In genomic region chr9:94108584-94108983, GRCh38 we compare ENCODE assay signal across 16 cellular contexts. TPM values are rescaled to one million over a fixed set of nuclear protein-coding genes. Genes with fewer than 3 reads are reported as not detected.
A peak's percentile ranks its signal among the peaks of the same experiment; 100 is the strongest.
DNase-seq lines count a peak whose midpoint lies in the region; ATAC-seq and TF ChIP-seq lines count a peak whose summit lies in the region.
"Had no signal": no experiment of that assay in that cellular context is flagged by ENCODE, and none has a peak within 500 bp of the region (broad histone marks: within the 10 kb centered on the region; RNA-seq: fewer than 3 reads in every experiment).

No MANE protein-coding gene starts in this region.

- 17% methylated on average over 2 of the region's 3 CpGs; no CpG with 5 or more reads in 1 of the 2 experiments for WGBS in IMR-90 (ENCODE audit: extremely low coverage in 2 of 2, insufficient read length in 1 of 2), 2 experiments

- in situ Hi-C loops in IMR-90 (cut with MboI; ENCODE audit: low sequenced_read_pairs): no loop called here

- DNase-seq in IMR-90 (peak; percentile 18), cardiac fibroblast (ENCODE audit: low read depth in 2 of 2) (peak; percentile 39 to 85), left ventricle myocardium inferior (peak; percentile 40), substantia nigra (lab: John Stamatoyannopoulos, UW) (peak in 20 of 49 donors; percentile 3 to 50 (median 22)), type B pancreatic cell (ENCODE audit: extremely low spot score, unreplicated experiment) (no peak)
- no peak for DNase-seq in stimulated activated CD4-positive, alpha-beta T cell treated with anti-CD3 and anti-CD28 coated beads, Interleukin-1b, Interleukin-23, amount 100 ng/mL, for 48 hours
- DNase-seq: activated T-cell treated with anti-CD3 and anti-CD28 coated beads, Interleukin-2, amount 50 U/mL, for 24 hours; CD8-positive, alpha-beta memory T cell; GOT3; naive B cell; NCI-H510A treated with DMSO at 0.1 percent for 48 hours; retina; stimulated activated naive CD4-positive, alpha-beta T cell; T-helper 1 cell had no signal

- no peak overlapping the region for H3K18ac ChIP-seq in IMR-90 (ENCODE audit: low read depth, low read length)

- no peak overlapping the region for H2AK9ac ChIP-seq in IMR-90 (replicated peaks; ENCODE audit: low read depth, low read length, poor library complexity)

- no peak overlapping the region for H3K27ac Mint-ChIP-seq in type B pancreatic cell
- H3K27ac Mint-ChIP-seq: activated T-cell treated with anti-CD3 and anti-CD28 coated beads, Interleukin-2, amount 50 U/mL, for 24 hours; CD8-positive, alpha-beta memory T cell; naive B cell had no signal

- TF ChIP-seq CTCF in IMR-90 (conservative IDR thresholded peaks at IDR 0.05; ENCODE audit: low read depth, low read length): no peak
- no peak for TF ChIP-seq CTCF in cardiac fibroblast (IDR thresholded peaks at IDR 0.05; ENCODE audit: low read depth, low read length)
- no peak for TF ChIP-seq CTCF in left ventricle myocardium inferior (IDR thresholded peaks at IDR 0.05; ENCODE audit: borderline replicate concordance)
- TF ChIP-seq CTCF in type B pancreatic cell (conservative IDR thresholded peaks at IDR 0.05): no peak

- no peak overlapping the region for H3K23ac ChIP-seq in IMR-90 (ENCODE audit: low read depth, low read length)

- H3K27me3 Mint-ChIP-seq in type B pancreatic cell: no peaks in the 10 kb centered on the region
- H3K27me3 Mint-ChIP-seq: activated T-cell treated with anti-CD3 and anti-CD28 coated beads, Interleukin-2, amount 50 U/mL, for 24 hours; CD8-positive, alpha-beta memory T cell; naive B cell had no signal

- BruUV-seq in IMR-90 (replicated peaks; lab: Mats Ljungman, UMichigan): no TSS peak

- 0 out of 2 replicates have a peak overlapping the region, but pooled peaks have one; percentile 6 for H2BK120ac ChIP-seq in IMR-90 (ENCODE audit: low read depth, low read length)

- TF ChIP-seq POLR2A in IMR-90 (IDR thresholded peaks at IDR 0.05; ENCODE audit: low read depth, low read length) (no peak), GM18505 (IDR thresholded peaks at IDR 0.05; ENCODE audit: borderline replicate concordance, extremely low read depth, insufficient read depth, insufficient read length) (no peak)

- no peak for TF ChIP-seq RAD21 in IMR-90 (IDR thresholded peaks at IDR 0.05; ENCODE audit: low read length)

- H3K36me3 ChIP-seq in IMR-90 (ENCODE audit: control insufficient read depth, insufficient read depth, low read length): no peaks in the 10 kb centered on the region
- peaks cover 12% of the 10 kb centered on the region for H3K36me3 ChIP-seq in left ventricle myocardium inferior

- H2BK20ac ChIP-seq in IMR-90 (ENCODE audit: low read depth, low read length): no peak overlapping the region

- no peak for ATAC-seq in IMR-90 (ENCODE audit: low read depth)
- no peak for ATAC-seq in HG02852 (IDR thresholded peaks at IDR 0.05; ENCODE audit: unreplicated experiment)
- no peak for ATAC-seq in GM18505 (IDR thresholded peaks at IDR 0.05; ENCODE audit: unreplicated experiment)

- H3K27me3 ChIP-seq in IMR-90 (ENCODE audit: control insufficient read depth, insufficient read depth, low read length) (no peaks in the 10 kb centered on the region), left ventricle myocardium inferior (ENCODE audit: low read depth) (no peaks in the 10 kb centered on the region)

- H2BK5ac ChIP-seq in IMR-90 (ENCODE audit: low read depth, low read length, poor library complexity, severe bottlenecking): no peak overlapping the region

- peak overlapping the region; percentile 14; the same call in 1 of the 3 replicates for H2BK15ac ChIP-seq in IMR-90 (ENCODE audit: low read depth, low read length)

- dilution Hi-C loops in IMR-90 (cut with HindIII; ENCODE audit: low sequenced_read_pairs, unreplicated experiment): no loop called here

- peak overlapping the region; percentile 63; the same call in 1 of the 2 replicates for H2AK5ac ChIP-seq in IMR-90 (ENCODE audit: low read depth, low read length)

- H3K14ac ChIP-seq in IMR-90 (replicated peaks; ENCODE audit: low read depth, low read length): peak overlapping the region; percentile 82

- peaks cover 6% of the 10 kb centered on the region; the same call in 1 of the 2 replicates for H3K9me1 ChIP-seq in IMR-90 (ENCODE audit: insufficient read depth, low read length)

- H4K20me1 ChIP-seq in IMR-90 (ENCODE audit: insufficient read depth, low read length): no peaks in the 10 kb centered on the region

- H3K4me3 Mint-ChIP-seq in type B pancreatic cell: no peak overlapping the region
- H3K4me3 Mint-ChIP-seq: activated T-cell treated with anti-CD3 and anti-CD28 coated beads, Interleukin-2, amount 50 U/mL, for 24 hours; CD8-positive, alpha-beta memory T cell; naive B cell had no signal

- H3K4me3 ChIP-seq in IMR-90 (ENCODE audit: insufficient read depth, low read depth, low read length) (no peak overlapping the region), cardiac fibroblast (replicated peaks in 1 of 2; ENCODE audit: low read depth in 2 of 2, low read length in 2 of 2) (no peak overlapping the region), left ventricle myocardium inferior (no peak overlapping the region)

- intact Hi-C loops in IMR-90 (cut with micrococcal nuclease) (no loop called here), left ventricle myocardium inferior (cut with micrococcal nuclease) (no loop called here)

- CTCF ChIA-PET in IMR-90 (lab: Yijun Ruan, JAX): interaction anchor here (0.6 to 1.4 kb wide), 3 partner anchors 10 to 63 kb away, joined by 3 read pairs; no protein-coding TSS in a partner anchor

- no peak overlapping the region for H3K9ac ChIP-seq in IMR-90 (ENCODE audit: low read depth, low read length)

- no peak overlapping the region for H3K27ac ChIP-seq in IMR-90 (ENCODE audit: insufficient read depth, low read length)
- peak overlapping the region; percentile 50 for H3K27ac ChIP-seq in left ventricle myocardium inferior (replicated peaks)
- H3K27ac ChIP-seq in substantia nigra (ENCODE audit: low read depth, low read length, poor library complexity, severe bottlenecking): peak overlapping the region; percentile 32

- H3K4me1 ChIP-seq in IMR-90 (ENCODE audit: control insufficient read depth, insufficient read depth, low read length) (peaks cover 3% of the 10 kb centered on the region), left ventricle myocardium inferior (peaks cover 12% of the 10 kb centered on the region)

- H3K4ac ChIP-seq in IMR-90 (ENCODE audit: low read depth, low read length): no peak overlapping the region

- H3K79me1 ChIP-seq in IMR-90 (ENCODE audit: low read depth in 1 of 2, low read length in 2 of 2): 0 out of 4 replicates have a peak, but pooled peaks cover 0 to 3% of the 10 kb centered on the region in 2 experiments

- POLR2A ChIA-PET in IMR-90 (lab: Charles Lee; ENCODE audit: unreplicated experiment): no interaction called here

- no peak overlapping the region for H4K8ac ChIP-seq in IMR-90 (ENCODE audit: low read depth in 2 of 2, low read length in 2 of 2)

- no peaks in the 10 kb centered on the region for H3K9me3 Mint-ChIP-seq in type B pancreatic cell

- H3K36me3 Mint-ChIP-seq in type B pancreatic cell: peaks cover 5% of the 10 kb centered on the region

- H3K4me2 ChIP-seq in IMR-90 (ENCODE audit: low read depth, low read length): no peak overlapping the region

- no peaks in the 10 kb centered on the region for H3K4me1 Mint-ChIP-seq in type B pancreatic cell (ENCODE audit: unreplicated experiment)
- H3K4me1 Mint-ChIP-seq: CD8-positive, alpha-beta memory T cell; naive B cell had no signal

- no peak overlapping the region for H3K56ac ChIP-seq in IMR-90 (ENCODE audit: extremely low read depth, insufficient read depth, low read length)

- H2AFZ ChIP-seq in IMR-90 (replicated peaks; ENCODE audit: low read length, poor library complexity): peak overlapping the region; percentile 83

- no peak overlapping the region for H4K91ac ChIP-seq in IMR-90 (ENCODE audit: insufficient read depth, low read depth, low read length)

- no peaks in the 10 kb centered on the region for H3K9me3 ChIP-seq in IMR-90 (ENCODE audit: control insufficient read depth, insufficient read depth, low read length)
- H3K9me3 ChIP-seq in left ventricle myocardium inferior (replicated peaks): no peaks in the 10 kb centered on the region

- no peak overlapping the region for H4K5ac ChIP-seq in IMR-90 (ENCODE audit: low read depth, low read length)

TF ChIP-seq in IMR-90, 13 proteins besides CTCF, POLR2A, EP300 and RAD21:
- TF ChIP-seq MAFK (IDR thresholded peaks at IDR 0.05; ENCODE audit: low read depth, low read length) (no peak), NFE2L2 (IDR thresholded peaks at IDR 0.05; ENCODE audit: low read depth, low read length) (no peak), CEBPB (IDR thresholded peaks at IDR 0.05; ENCODE audit: low read depth, low read length) (no peak)

RNA-seq across cellular contexts. Expression of gene PTPDC1, which starts 24.3 kb away (rescaled TPM):
- total RNA-seq in IMR-90 (2012; rRNA removed): 6.1 TPM in 2 replicates
- polyA plus RNA-seq in IMR-90 (2012; rRNA removed): 3.3 and 3.9 TPM in 2 replicates
- polyA plus RNA-seq in IMR-90 (2012; cell fraction: cytosol; rRNA removed): 1.2 and 1.4 TPM in 2 replicates
- polyA plus RNA-seq in IMR-90 (2012; cell fraction: nucleus; rRNA removed; ENCODE audit: low replicate concordance): 4.2 and 16.8 TPM in 2 replicates
- 7.9 TPM for total RNA-seq in left ventricle myocardium inferior
- 6.1 and 7.9 TPM in 2 replicates for total RNA-seq in type B pancreatic cell (ENCODE audit: low replicate concordance)

Comparison
In these comparisons a context has a peak if more than half of its experiments do, and no peak if none do; other contexts are left out.
1. DNase-seq: peak in IMR-90 (single experiment), cardiac fibroblast (2 of 2) and left ventricle myocardium inferior (single experiment); none in type B pancreatic cell (single experiment) and stimulated activated CD4-positive, alpha-beta T cell treated with anti-CD3 and anti-CD28 coated beads, Interleukin-1b, Interleukin-23, amount 100 ng/mL, for 48 hours (single experiment).